ENCODE assay signal across 9 cellular contexts in genomic region chr5:179343902-179344300, GRCh38. TPM values are rescaled to one million over a fixed set of nuclear protein-coding genes. Genes with fewer than 3 reads are reported as not detected.
DNase-seq lines count a peak whose midpoint lies in the region; ATAC-seq and TF ChIP-seq lines count a peak whose summit lies in the region.
"Had no signal": no experiment of that assay in that cellular context is flagged by ENCODE, and none has a peak within 500 bp of the region (broad histone marks: within the 10 kb centered on the region; RNA-seq: fewer than 3 reads in every experiment).

No MANE protein-coding gene starts in this region.

- 0 to 2% methylated on average over 8 to 18 of the region's 40 CpGs for WGBS in upper lobe of left lung, 2 donors

- H3K4me3 ChIP-seq in astrocyte of the spinal cord (ENCODE audit: low read depth, low read length) (peak overlapping the region; percentile 48), upper lobe of left lung (peak overlapping the region; percentile 31 to 61 (median 54))

- peaks cover 0 to 22% (median 5%) of the 10 kb centered on the region in 4 donors for H3K27me3 ChIP-seq in upper lobe of left lung

- no peaks in the 10 kb centered on the region for H3K36me3 ChIP-seq in upper lobe of left lung

- no peak for TF ChIP-seq EP300 in upper lobe of left lung (IDR thresholded peaks at IDR 0.05)

- peak; percentile 57 for DNase-seq in activated CD8-positive, alpha-beta memory T cell treated with anti-CD3 and anti-CD28 coated beads, Interleukin-2, amount 50 U/mL, for 48 hours
- DNase-seq in activated CD8-positive, alpha-beta memory T cell treated with anti-CD3 and anti-CD28 coated beads, Interleukin-2, amount 50 U/mL, for 4 hours, result no peak
- no peak for DNase-seq in astrocyte of the spinal cord (ENCODE audit: low read depth, low spot score)
- peak; percentile 15 for DNase-seq in kidney tubule cell (ENCODE audit: low spot score)
- peak in 1 of 2 donors; percentile 89 for DNase-seq in upper lobe of left lung
- DNase-seq in GM13976 (ENCODE audit: low spot score), result no peak
- DNase-seq in NCI-H187 treated with DMSO at 0.1 percent for 48 hours (lab: John Stamatoyannopoulos, UW), result no peak

- H3K9me3 ChIP-seq in upper lobe of left lung, result no peaks in the 10 kb centered on the region

- TF ChIP-seq CTCF in astrocyte of the spinal cord (IDR thresholded peaks at IDR 0.05; ENCODE audit: low read depth, low read length) (peak; percentile 36), upper lobe of left lung (IDR thresholded peaks at IDR 0.05) (peak; percentile 39 to 77 (median 51)), GM13976 (IDR thresholded peaks at IDR 0.05; ENCODE audit: borderline replicate concordance, control extremely low read depth, extremely low read depth, insufficient read depth, missing control alignments) (no peak)

- in situ Hi-C loops in astrocyte of the spinal cord (cut with HindIII; ENCODE audit: low sequenced_read_pairs) (no loop called here), GM13976 (cut with MboI; ENCODE audit: low sequenced_read_pairs, unreplicated experiment) (no loop called here)

- peak overlapping the region in 2 of 4 donors; percentile 79 to 82 for H3K27ac ChIP-seq in upper lobe of left lung

- no peak for TF ChIP-seq POLR2A in upper lobe of left lung (IDR thresholded peaks at IDR 0.05)

- peaks cover 12 to 30% (median 16%) of the 10 kb centered on the region in 4 donors for H3K4me1 ChIP-seq in upper lobe of left lung

- peak; percentile 8 to 67 for ATAC-seq in upper lobe of left lung (ENCODE audit: low FRiP score in 2 of 2)
- no peak for ATAC-seq in HG02642 (IDR thresholded peaks at IDR 0.05; ENCODE audit: poor library complexity, unreplicated experiment)

RNA-seq across cellular contexts. Expression of gene ADAMTS2, which starts 1.4 kb away (rescaled TPM):
- total RNA-seq in upper lobe of left lung, result 100 to 1,000 TPM in 1 of 6 donors, 10 to 100 TPM in 5; 10.0 to 114 (median 25.7) TPM
- total RNA-seq: pulmonary artery endothelial cell had no signal

Comparison
In these comparisons a context has a peak if more than half of its experiments do, and no peak if none do; other contexts are left out.
1. DNase-seq: peak in activated CD8-positive, alpha-beta memory T cell treated with anti-CD3 and anti-CD28 coated beads, Interleukin-2, amount 50 U/mL, for 48 hours (single experiment) and kidney tubule cell (single experiment); none in activated CD8-positive, alpha-beta memory T cell treated with anti-CD3 and anti-CD28 coated beads, Interleukin-2, amount 50 U/mL, for 4 hours (single experiment), astrocyte of the spinal cord (single experiment), GM13976 (single experiment) and NCI-H187 treated with DMSO at 0.1 percent for 48 hours (single experiment).